ENCODE assay signal across 23 cellular contexts in the genomic region with DNA sequence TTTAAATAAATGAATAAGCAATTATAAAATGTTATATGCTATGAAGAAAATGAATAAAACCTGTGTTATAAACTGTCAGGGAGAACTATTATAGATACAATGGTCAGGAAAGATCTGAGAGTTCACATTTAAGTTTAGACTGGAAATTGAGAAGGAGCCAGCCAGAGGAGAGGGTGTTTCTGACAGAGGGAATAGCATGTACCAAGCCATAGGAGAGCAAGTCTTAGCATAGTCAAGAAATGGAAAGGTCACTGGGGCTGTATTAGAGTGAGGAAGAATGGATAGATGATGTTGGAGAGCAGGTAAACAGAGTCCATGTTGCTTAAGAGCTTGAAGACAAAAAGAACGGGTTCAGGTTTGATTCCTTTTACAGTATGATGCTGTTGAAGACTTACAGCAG.
DNase-seq lines count a peak whose midpoint lies in the region; ATAC-seq and TF ChIP-seq lines count a peak whose summit lies in the region.
"Had no signal": no experiment of that assay in that cellular context is flagged by ENCODE, and none has a peak within 500 bp of the region (broad histone marks: within the 10 kb centered on the region; RNA-seq: fewer than 3 reads in every experiment).

No MANE protein-coding gene starts in this region.

- no peaks in the 10 kb centered on the region for H3K9me3 Mint-ChIP-seq in CD4-positive, CD25-positive, alpha-beta regulatory T cell
- H3K9me3 Mint-ChIP-seq: CD4-positive, alpha-beta memory T cell; CD8-positive, alpha-beta memory T cell had no signal

- H3K27me3 ChIP-seq in left ventricle myocardium inferior (ENCODE audit: low read depth) (no peaks in the 10 kb centered on the region), esophagus muscularis mucosa (no peaks in the 10 kb centered on the region)
- H3K27me3 ChIP-seq in CD4-positive, CD25-positive, alpha-beta regulatory T cell (ENCODE audit: control insufficient read depth, insufficient read depth, low read length) = no peaks in the 10 kb centered on the region
- H3K27me3 ChIP-seq: BLaER1 treated with 17β-estradiol and CSF1 and Interleukin-3, amounts not matched to agents 10 nM and 100 nM had no signal

- H3K27ac ChIP-seq in left ventricle myocardium inferior (replicated peaks) (no peak overlapping the region), esophagus muscularis mucosa (replicated peaks in 1 of 4) (no peak overlapping the region)
- no peak overlapping the region for H3K27ac ChIP-seq in CD4-positive, CD25-positive, alpha-beta regulatory T cell (ENCODE audit: insufficient read depth, low read length, poor library complexity, severe bottlenecking)
- H3K27ac ChIP-seq: BLaER1 treated with 17β-estradiol and CSF1 and Interleukin-3, amounts not matched to agents 10 nM and 100 nM; C4-2B had no signal

- no peak overlapping the region for H3K4me3 ChIP-seq in left ventricle myocardium inferior
- H3K4me3 ChIP-seq in CD4-positive, CD25-positive, alpha-beta regulatory T cell (ENCODE audit: low read depth, low read length) = peak overlapping the region; percentile 37
- no peak overlapping the region for H3K4me3 ChIP-seq in esophagus muscularis mucosa
- H3K4me3 ChIP-seq: BLaER1 treated with 17β-estradiol and CSF1 and Interleukin-3, amounts not matched to agents 10 nM and 100 nM; GM12878 had no signal

- TF ChIP-seq CTCF in left ventricle myocardium inferior (IDR thresholded peaks at IDR 0.05; ENCODE audit: borderline replicate concordance) = no peak
- no peak for TF ChIP-seq CTCF in esophagus muscularis mucosa (IDR thresholded peaks at IDR 0.05)

- intact Hi-C loops in Right ventricle myocardium superior (cut with DNase I) = no loop called here
- intact Hi-C loops in left ventricle myocardium inferior (cut with micrococcal nuclease) = no loop called here
- intact Hi-C loops in left ventricle myocardium superior (cut with micrococcal nuclease) = no loop called here
- intact Hi-C loops in left cardiac atrium (cut with DNase I) = no loop called here
- intact Hi-C loops in esophagus muscularis mucosa (cut with DNase I) = no loop called here

- no peak overlapping the region for H3K4me3 Mint-ChIP-seq in CD4-positive, CD25-positive, alpha-beta regulatory T cell

- peak; percentile 57 for ATAC-seq in Right ventricle myocardium superior (ENCODE audit: poor library complexity)
- ATAC-seq in left ventricle myocardium superior = peak; percentile 59
- ATAC-seq in left cardiac atrium = no peak
- no peak for ATAC-seq in CD4-positive, CD25-positive, alpha-beta regulatory T cell (ENCODE audit: low read depth in 2 of 2)
- no peak for ATAC-seq in HG03342 (IDR thresholded peaks at IDR 0.05; ENCODE audit: unreplicated experiment)
- ATAC-seq: GM12878 had no signal

- H3K4me1 ChIP-seq in left ventricle myocardium inferior (peaks cover 56% of the 10 kb centered on the region), esophagus muscularis mucosa (peaks cover 19 to 57% (median 43%) of the 10 kb centered on the region in 4 donors)
- H3K4me1 ChIP-seq in CD4-positive, CD25-positive, alpha-beta regulatory T cell (ENCODE audit: control insufficient read depth, insufficient read depth, low read length, poor library complexity, severe bottlenecking) = peaks cover 9% of the 10 kb centered on the region

- H3K36me3 ChIP-seq in left ventricle myocardium inferior (no peaks in the 10 kb centered on the region), esophagus muscularis mucosa (no peaks in the 10 kb centered on the region)
- H3K36me3 ChIP-seq in CD4-positive, CD25-positive, alpha-beta regulatory T cell (ENCODE audit: control insufficient read depth, insufficient read depth, low read length) = no peaks in the 10 kb centered on the region

- no peak for DNase-seq in Right ventricle myocardium superior
- DNase-seq in left ventricle myocardium inferior = no peak
- no peak for DNase-seq in left ventricle myocardium superior
- no peak for DNase-seq in left cardiac atrium
- DNase-seq in CD4-positive, CD25-positive, alpha-beta regulatory T cell = no peak
- peak; percentile 17 for DNase-seq in esophagus muscularis mucosa (ENCODE audit: extremely low spot score)
- no peak for DNase-seq in NOMO-1 treated with dmso at 0.1 percent for 144 hours (lab: John Stamatoyannopoulos, UW; ENCODE audit: unreplicated experiment)
- DNase-seq: 8988T; ACHN; CD4-positive, alpha-beta memory T cell; CD8-positive, alpha-beta memory T cell; COR-L47; DMS 273 treated with DMSO at 0.1 percent for 48 hours; DMS153; DMS53; DMS79; DND-41; EL; GDM1 had no signal

- no peaks in the 10 kb centered on the region for H3K36me3 Mint-ChIP-seq in CD4-positive, CD25-positive, alpha-beta regulatory T cell

- WGBS in esophagus muscularis mucosa = 95% methylated on average over 1 of the region's 1 CpG

- no peak for TF ChIP-seq EP300 in esophagus muscularis mucosa (IDR thresholded peaks at IDR 0.05)

- no peaks in the 10 kb centered on the region for H3K27me3 Mint-ChIP-seq in CD4-positive, CD25-positive, alpha-beta regulatory T cell
- H3K27me3 Mint-ChIP-seq: CD4-positive, alpha-beta memory T cell; CD8-positive, alpha-beta memory T cell had no signal

- H3K4me1 Mint-ChIP-seq in CD4-positive, CD25-positive, alpha-beta regulatory T cell = peaks cover 21 to 34% (median 32%) of the 10 kb centered on the region in 4 donors

- no peak for TF ChIP-seq POLR2A in esophagus muscularis mucosa (IDR thresholded peaks at IDR 0.05; ENCODE audit: low read depth)

- H3K27ac Mint-ChIP-seq in CD4-positive, CD25-positive, alpha-beta regulatory T cell = no peak overlapping the region
- H3K27ac Mint-ChIP-seq: CD8-positive, alpha-beta memory T cell had no signal

- H3K9me3 ChIP-seq in left ventricle myocardium inferior (replicated peaks) (no peaks in the 10 kb centered on the region), esophagus muscularis mucosa (no peaks in the 10 kb centered on the region)
- no peaks in the 10 kb centered on the region for H3K9me3 ChIP-seq in CD4-positive, CD25-positive, alpha-beta regulatory T cell (ENCODE audit: control insufficient read depth in 2 of 2, low read length in 2 of 2)

Comparison
In these comparisons a context has a peak if more than half of its experiments do, and no peak if none do; other contexts are left out.
1. ATAC-seq: peak in Right ventricle myocardium superior (single experiment) and left ventricle myocardium superior (single experiment); none in left cardiac atrium (0 of 2), CD4-positive, CD25-positive, alpha-beta regulatory T cell (0 of 2) and HG03342 (single experiment).